ENCODE assay signal across 1 cellular context in genomic region chr12:694734-695503, GRCh38.
A peak's percentile ranks its signal among the peaks of the same experiment; 100 is the strongest.
TF ChIP-seq lines count a peak whose summit lies in the region.

No MANE protein-coding gene starts in this region.

TF ChIP-seq in HepG2, 621 proteins besides CTCF, POLR2A, EP300 and RAD21 (continued from another document and continues in another):
- TF ChIP-seq FOXA3 (CRISPR knock-in tag; IDR thresholded peaks at IDR 0.05) (peak; percentile 43), EEA1 (CRISPR knock-in tag; IDR thresholded peaks at IDR 0.05; ENCODE audit: borderline replicate concordance) (no peak), PHF5A (CRISPR knock-in tag; IDR thresholded peaks at IDR 0.05; ENCODE audit: low read depth, unreplicated experiment) (no peak), CEBPG (CRISPR knock-in tag; IDR thresholded peaks at IDR 0.05) (peak; percentile 74), KAT8 (CRISPR knock-in tag; IDR thresholded peaks at IDR 0.05) (0 out of 2 replicates have a peak, but pooled peaks have one; percentile 28), AKAP8 (CRISPR knock-in tag; IDR thresholded peaks at IDR 0.05) (no peak), SAP130 (CRISPR knock-in tag; IDR thresholded peaks at IDR 0.05; ENCODE audit: low read depth) (peak; percentile 26; the same call in 1 of the 2 replicates), HMG20A (CRISPR knock-in tag; IDR thresholded peaks at IDR 0.05; ENCODE audit: borderline replicate concordance) (peak; percentile 66), HMG20B (CRISPR knock-in tag; conservative IDR thresholded peaks at IDR 0.05) (peak; percentile 70), SIX1 (CRISPR knock-in tag; IDR thresholded peaks at IDR 0.05; ENCODE audit: borderline replicate concordance) (no peak), GATA4 (IDR thresholded peaks at IDR 0.05; ENCODE audit: borderline replicate concordance, low read depth) (no peak; the same call in 1 of the 2 replicates), HOXA7 (CRISPR knock-in tag; IDR thresholded peaks at IDR 0.05) (no peak), KDM5B (CRISPR knock-in tag; IDR thresholded peaks at IDR 0.05; ENCODE audit: borderline replicate concordance) (peak; percentile 33; the same call in 1 of the 2 replicates), ZNF12 (CRISPR knock-in tag; IDR thresholded peaks at IDR 0.05) (0 out of 2 replicates have a peak, but pooled peaks have one; percentile 32), RCOR2 (CRISPR knock-in tag; IDR thresholded peaks at IDR 0.05) (0 out of 2 replicates have a peak, but pooled peaks have one; percentile 23), FOXA1 (IDR thresholded peaks at IDR 0.05) (no peak), FOXA1 (CRISPR knock-in tag; IDR thresholded peaks at IDR 0.05) (peak; percentile 48), ZMYM4 (CRISPR knock-in tag; IDR thresholded peaks at IDR 0.05) (peak; percentile 44), SALL1 (CRISPR knock-in tag; IDR thresholded peaks at IDR 0.05) (peak; percentile 68), SOX6 (IDR thresholded peaks at IDR 0.05) (no peak), SOX6 (CRISPR knock-in tag; IDR thresholded peaks at IDR 0.05) (peak; percentile 92), POGZ (CRISPR knock-in tag; IDR thresholded peaks at IDR 0.05) (0 out of 2 replicates have a peak, but pooled peaks have one; percentile 31), PAWR (CRISPR knock-in tag; IDR thresholded peaks at IDR 0.05; ENCODE audit: borderline replicate concordance) (no peak), DPF2 (CRISPR knock-in tag; IDR thresholded peaks at IDR 0.05; ENCODE audit: borderline replicate concordance, low read depth) (peak; percentile 41; the same call in 1 of the 2 replicates), CCAR2 (optimal IDR thresholded peaks at IDR 0.05; ENCODE audit: low read depth, low read length) (no peak), MXI1 (IDR thresholded peaks at IDR 0.05; ENCODE audit: borderline replicate concordance, low read depth, low read length) (no peak), ZFP62 (CRISPR knock-in tag; IDR thresholded peaks at IDR 0.05) (no peak), HNF1A (IDR thresholded peaks at IDR 0.05; ENCODE audit: low read depth) (no peak), HNF1A (CRISPR knock-in tag; IDR thresholded peaks at IDR 0.05; ENCODE audit: borderline replicate concordance) (peak; percentile 47; the same call in 1 of the 2 replicates), ZNF543 (CRISPR knock-in tag; IDR thresholded peaks at IDR 0.05) (0 out of 2 replicates have a peak, but pooled peaks have one; percentile 20), MAFK (conservative IDR thresholded peaks at IDR 0.05 in 1 of 2, IDR thresholded peaks at IDR 0.05 in 1 of 2; ENCODE audit: low read length in 2 of 2) (no peak), HNF4G (IDR thresholded peaks at IDR 0.05; ENCODE audit: borderline replicate concordance, low read depth, low read length) (peak; percentile 68; the same call in 1 of the 2 replicates), HNF4G (CRISPR knock-in tag; IDR thresholded peaks at IDR 0.05; ENCODE audit: borderline replicate concordance, low read depth) (no peak), GLI4 (CRISPR knock-in tag; IDR thresholded peaks at IDR 0.05; ENCODE audit: borderline replicate concordance) (no peak), ZFX (CRISPR knock-in tag; IDR thresholded peaks at IDR 0.05; ENCODE audit: low read depth) (0 out of 2 replicates have a peak, but pooled peaks have one; percentile 22), NCOR1 (IDR thresholded peaks at IDR 0.05; ENCODE audit: borderline replicate concordance, low read length) (peak; percentile 73), THAP11 (CRISPR knock-in tag; IDR thresholded peaks at IDR 0.05) (0 out of 2 replicates have a peak, but pooled peaks have one; percentile 32), XBP1 (CRISPR knock-in tag; IDR thresholded peaks at IDR 0.05) (no peak), SATB2 (CRISPR knock-in tag; IDR thresholded peaks at IDR 0.05) (no peak), LCORL (IDR thresholded peaks at IDR 0.05) (no peak), LCORL (CRISPR knock-in tag; IDR thresholded peaks at IDR 0.05) (peak; percentile 77), JUN (CRISPR knock-in tag; IDR thresholded peaks at IDR 0.05) (peak; percentile 41; the same call in 1 of the 2 replicates), SMYD3 (CRISPR knock-in tag; IDR thresholded peaks at IDR 0.05) (no peak), SOX13 (IDR thresholded peaks at IDR 0.05) (peak; percentile 69; the same call in 1 of the 2 replicates), SOX13 (CRISPR knock-in tag; conservative IDR thresholded peaks at IDR 0.05 in 1 of 2, IDR thresholded peaks at IDR 0.05 in 1 of 2) (peak in 1 of 2 experiments; percentile 85; a peak in 2 of 4 replicates), ZNF501 (CRISPR knock-in tag; IDR thresholded peaks at IDR 0.05) (peak; percentile 20; the same call in 1 of the 2 replicates), ARID5B (CRISPR knock-in tag; IDR thresholded peaks at IDR 0.05) (peak; percentile 69), MED1 (CRISPR knock-in tag; IDR thresholded peaks at IDR 0.05) (peak; percentile 31; the same call in 1 of the 2 replicates), CBFB (CRISPR knock-in tag; IDR thresholded peaks at IDR 0.05) (peak; percentile 97), ZBTB37 (CRISPR knock-in tag; IDR thresholded peaks at IDR 0.05) (no peak), ETV6 (CRISPR knock-in tag; conservative IDR thresholded peaks at IDR 0.05) (no peak), RBFOX2 (IDR thresholded peaks at IDR 0.05; ENCODE audit: low read depth, low read length) (no peak), ZNF331 (CRISPR knock-in tag; IDR thresholded peaks at IDR 0.05) (peak; percentile 25; the same call in 1 of the 2 replicates), RFX1 (IDR thresholded peaks at IDR 0.05) (no peak)
- TF ChIP-seq, protein P1, sequence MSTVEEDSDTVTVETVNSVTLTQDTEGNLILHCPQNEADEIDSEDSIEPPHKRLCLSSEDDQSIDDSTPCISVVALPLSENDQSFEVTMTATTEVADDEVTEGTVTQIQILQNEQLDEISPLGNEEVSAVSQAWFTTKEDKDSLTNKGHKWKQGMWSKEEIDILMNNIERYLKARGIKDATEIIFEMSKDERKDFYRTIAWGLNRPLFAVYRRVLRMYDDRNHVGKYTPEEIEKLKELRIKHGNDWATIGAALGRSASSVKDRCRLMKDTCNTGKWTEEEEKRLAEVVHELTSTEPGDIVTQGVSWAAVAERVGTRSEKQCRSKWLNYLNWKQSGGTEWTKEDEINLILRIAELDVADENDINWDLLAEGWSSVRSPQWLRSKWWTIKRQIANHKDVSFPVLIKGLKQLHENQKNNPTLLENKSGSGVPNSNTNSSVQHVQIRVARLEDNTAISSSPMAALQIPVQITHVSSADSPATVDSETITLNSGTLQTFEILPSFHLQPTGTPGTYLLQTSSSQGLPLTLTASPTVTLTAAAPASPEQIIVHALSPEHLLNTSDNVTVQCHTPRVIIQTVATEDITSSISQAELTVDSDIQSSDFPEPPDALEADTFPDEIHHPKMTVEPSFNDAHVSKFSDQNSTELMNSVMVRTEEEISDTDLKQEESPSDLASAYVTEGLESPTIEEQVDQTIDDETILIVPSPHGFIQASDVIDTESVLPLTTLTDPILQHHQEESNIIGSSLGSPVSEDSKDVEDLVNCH (CRISPR knock-in tag; IDR thresholded peaks at IDR 0.05) = no peak
- TF ChIP-seq, protein P2, sequence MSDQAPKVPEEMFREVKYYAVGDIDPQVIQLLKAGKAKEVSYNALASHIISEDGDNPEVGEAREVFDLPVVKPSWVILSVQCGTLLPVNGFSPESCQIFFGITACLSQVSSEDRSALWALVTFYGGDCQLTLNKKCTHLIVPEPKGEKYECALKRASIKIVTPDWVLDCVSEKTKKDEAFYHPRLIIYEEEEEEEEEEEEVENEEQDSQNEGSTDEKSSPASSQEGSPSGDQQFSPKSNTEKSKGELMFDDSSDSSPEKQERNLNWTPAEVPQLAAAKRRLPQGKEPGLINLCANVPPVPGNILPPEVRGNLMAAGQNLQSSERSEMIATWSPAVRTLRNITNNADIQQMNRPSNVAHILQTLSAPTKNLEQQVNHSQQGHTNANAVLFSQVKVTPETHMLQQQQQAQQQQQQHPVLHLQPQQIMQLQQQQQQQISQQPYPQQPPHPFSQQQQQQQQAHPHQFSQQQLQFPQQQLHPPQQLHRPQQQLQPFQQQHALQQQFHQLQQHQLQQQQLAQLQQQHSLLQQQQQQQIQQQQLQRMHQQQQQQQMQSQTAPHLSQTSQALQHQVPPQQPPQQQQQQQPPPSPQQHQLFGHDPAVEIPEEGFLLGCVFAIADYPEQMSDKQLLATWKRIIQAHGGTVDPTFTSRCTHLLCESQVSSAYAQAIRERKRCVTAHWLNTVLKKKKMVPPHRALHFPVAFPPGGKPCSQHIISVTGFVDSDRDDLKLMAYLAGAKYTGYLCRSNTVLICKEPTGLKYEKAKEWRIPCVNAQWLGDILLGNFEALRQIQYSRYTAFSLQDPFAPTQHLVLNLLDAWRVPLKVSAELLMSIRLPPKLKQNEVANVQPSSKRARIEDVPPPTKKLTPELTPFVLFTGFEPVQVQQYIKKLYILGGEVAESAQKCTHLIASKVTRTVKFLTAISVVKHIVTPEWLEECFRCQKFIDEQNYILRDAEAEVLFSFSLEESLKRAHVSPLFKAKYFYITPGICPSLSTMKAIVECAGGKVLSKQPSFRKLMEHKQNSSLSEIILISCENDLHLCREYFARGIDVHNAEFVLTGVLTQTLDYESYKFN (CRISPR knock-in tag; conservative IDR thresholded peaks at IDR 0.05) = peak; percentile 78
- TF ChIP-seq, protein P3, sequence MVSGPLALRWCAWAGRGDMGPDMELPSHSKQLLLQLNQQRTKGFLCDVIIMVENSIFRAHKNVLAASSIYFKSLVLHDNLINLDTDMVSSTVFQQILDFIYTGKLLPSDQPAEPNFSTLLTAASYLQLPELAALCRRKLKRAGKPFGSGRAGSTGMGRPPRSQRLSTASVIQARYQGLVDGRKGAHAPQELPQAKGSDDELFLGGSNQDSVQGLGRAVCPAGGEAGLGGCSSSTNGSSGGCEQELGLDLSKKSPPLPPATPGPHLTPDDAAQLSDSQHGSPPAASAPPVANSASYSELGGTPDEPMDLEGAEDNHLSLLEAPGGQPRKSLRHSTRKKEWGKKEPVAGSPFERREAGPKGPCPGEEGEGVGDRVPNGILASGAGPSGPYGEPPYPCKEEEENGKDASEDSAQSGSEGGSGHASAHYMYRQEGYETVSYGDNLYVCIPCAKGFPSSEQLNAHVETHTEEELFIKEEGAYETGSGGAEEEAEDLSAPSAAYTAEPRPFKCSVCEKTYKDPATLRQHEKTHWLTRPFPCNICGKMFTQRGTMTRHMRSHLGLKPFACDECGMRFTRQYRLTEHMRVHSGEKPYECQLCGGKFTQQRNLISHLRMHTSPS (CRISPR knock-in tag; IDR thresholded peaks at IDR 0.05; ENCODE audit: low read depth) = peak; percentile 54; the same call in 1 of the 2 replicates
